Comparison of ENCODE assay signal across 18 cellular contexts in the genomic region with DNA sequence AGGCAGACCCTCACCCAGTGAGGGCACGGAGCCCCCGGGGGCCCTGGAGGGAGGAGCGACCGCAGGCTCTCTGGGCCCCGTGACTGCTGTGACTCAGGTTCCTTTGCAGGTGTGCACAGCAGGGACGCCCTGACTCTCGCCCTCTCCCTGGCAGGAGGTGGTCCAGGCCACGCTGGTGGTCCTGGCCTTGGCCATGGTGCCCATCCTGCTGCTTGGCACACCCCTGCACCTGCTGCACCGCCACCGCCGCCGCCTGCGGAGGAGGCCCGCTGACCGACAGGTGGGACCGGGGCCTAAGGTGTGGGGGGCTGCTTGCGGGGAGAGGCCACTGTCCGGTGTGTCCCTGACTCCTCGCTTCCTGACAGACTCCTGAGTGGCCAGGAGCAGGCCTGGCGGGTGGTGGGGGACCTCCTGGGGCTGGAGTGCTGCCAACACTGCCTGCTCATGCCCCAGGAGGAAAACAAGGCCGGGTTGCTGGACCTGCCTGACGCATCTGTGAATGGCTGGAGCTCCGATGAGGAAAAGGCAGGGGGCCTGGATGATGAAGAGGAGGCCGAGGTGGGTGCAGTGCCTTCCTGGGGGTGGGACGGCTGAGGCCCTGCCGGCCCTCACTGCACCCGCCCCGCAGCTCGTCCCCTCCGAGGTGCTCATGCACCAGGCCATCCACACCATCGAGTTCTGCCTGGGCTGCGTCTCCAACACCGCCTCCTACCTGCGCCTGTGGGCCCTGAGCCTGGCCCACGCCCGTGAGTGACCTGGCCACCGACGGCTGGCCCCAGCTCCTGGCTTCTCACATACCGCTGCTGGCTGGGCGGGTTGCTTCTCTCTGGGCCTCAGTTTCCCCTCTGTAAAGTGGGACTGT. TPM values are rescaled to one million over a fixed set of nuclear protein-coding genes. Genes with fewer than 3 reads are reported as not detected.
DNase-seq lines count a peak whose midpoint lies in the region; ATAC-seq, FAIRE-seq and TF ChIP-seq lines count a peak whose summit lies in the region.
"Had no signal": no experiment of that assay in that cellular context is flagged by ENCODE, and none has a peak within 500 bp of the region (broad histone marks: within the 10 kb centered on the region; RNA-seq: fewer than 3 reads in every experiment).

No MANE protein-coding gene starts in this region.

- no peak overlapping the region for H4K8ac ChIP-seq in H1 (ENCODE audit: extremely low read depth, insufficient read depth, low read length)

- no peak overlapping the region for H3K14ac ChIP-seq in H1 (ENCODE audit: insufficient read length)

- TF ChIP-seq EP300 in H1 (IDR thresholded peaks at IDR 0.05; ENCODE audit: borderline replicate concordance in 1 of 2, low read depth in 2 of 2, low read length in 2 of 2) = no peak

- H2BK20ac ChIP-seq in H1 (ENCODE audit: low read length) = no peak overlapping the region

- no peak for FAIRE-seq in H1 (lab: Jason Lieb, UNC)
- FAIRE-seq in GM12892 (lab: Jason Lieb, UNC) = no peak

- peaks cover 3% of the 10 kb centered on the region; the same call in 1 of the 2 replicates for H3K79me1 ChIP-seq in H1 (ENCODE audit: low read depth, low read length)

- no peaks in the 10 kb centered on the region for H3K23me2 ChIP-seq in H1 (ENCODE audit: low read depth, low read length)

- peak overlapping the region in 1 of 2 donors; percentile 71 for H3K27ac Mint-ChIP-seq in stimulated activated naive CD8-positive, alpha-beta T cell treated with anti-CD3 and anti-CD28 coated beads, Interleukin-15, amount 100 ng/mL, for 72 hours
- H3K27ac Mint-ChIP-seq: activated CD8-positive, alpha-beta T cell treated with anti-CD3 and anti-CD28 coated beads for 36 hours; activated T-helper 2 cell treated with anti-CD3 and anti-CD28 coated beads, Interferon-gamma antibody, Interleukin-2, Interleukin-4, amounts not matched to agents 10 μg/mL and 5 μg/mL and 100 μg/mL, durations not matched to agents 14 hours and 24 hours and 36 hours; naive thymus-derived CD8-positive, alpha-beta T cell had no signal

- H3K27me3 ChIP-seq in H1 (replicated peaks in 1 of 4; ENCODE audit: control insufficient read depth in 3 of 4, extremely low read depth in 1 of 4, insufficient read depth in 3 of 4, low read length in 3 of 4) = no peaks in the 10 kb centered on the region
- H3K27me3 ChIP-seq: upper lobe of right lung had no signal

- no peak overlapping the region for H3K4me2 ChIP-seq in H1 (ENCODE audit: insufficient read depth in 1 of 2, low read depth in 2 of 2, low read length in 2 of 2)

- H3K56ac ChIP-seq in H1 (replicated peaks; ENCODE audit: insufficient read length, low read depth, low read length) = no peak overlapping the region

- H3K4me1 ChIP-seq in H1 (replicated peaks in 1 of 4; ENCODE audit: control insufficient read depth in 3 of 4, insufficient read depth in 4 of 4, low read length in 3 of 4) = peaks cover 0 to 10% (median 6%) of the 10 kb centered on the region in 4 experiments; a peak in 5 of 7 replicates
- H3K4me1 ChIP-seq: prostate gland, upper lobe of right lung had no signal

- POLR2A ChIA-PET in H1 (lab: Charles Lee; ENCODE audit: partially characterized antibody) = interaction anchor here (1.2 to 10.8 kb wide), 2 partner anchors 14 to 57 kb away, joined by 3 to 183 read pairs; partner anchors contain the start of genes NDUFS8 and TCIRG1
- POLR2A ChIA-PET in GM10248 (lab: Yijun Ruan, JAX) = no interaction called here

- H3K36me3 ChIP-seq in H1 (ENCODE audit: control insufficient read depth in 2 of 4, insufficient read depth in 4 of 4, low read length in 3 of 4) = peaks cover 0 to 6% (median 2%) of the 10 kb centered on the region in 4 experiments; a peak in 3 of 8 replicates

- TF ChIP-seq POLR2A in H1 (IDR thresholded peaks at IDR 0.05; ENCODE audit: control extremely low read depth in 1 of 2, low read depth in 2 of 2, low read length in 2 of 2) = no peak
- no peak; the same call in 1 of the 2 replicates for TF ChIP-seq POLR2A in GM12892 (IDR thresholded peaks at IDR 0.05; ENCODE audit: low read depth, low read length)

- peak in 1 of 2 experiments; percentile 26; a peak in 2 of 4 replicates for TF ChIP-seq RAD21 in H1 (IDR thresholded peaks at IDR 0.05 in 1 of 2, conservative IDR thresholded peaks at IDR 0.05 in 1 of 2; ENCODE audit: low read depth in 2 of 2, low read length in 2 of 2)

- H4K5ac ChIP-seq in H1 (ENCODE audit: insufficient read length, low read depth, low read length) = no peak overlapping the region

- H3K79me2 ChIP-seq in H1 (ENCODE audit: control insufficient read depth in 1 of 2, insufficient read depth in 2 of 2, low read length in 2 of 2) = no peaks in the 10 kb centered on the region

- WGBS in H1 (ENCODE audit: extremely low coverage in 1 of 2, insufficient coverage in 1 of 2, insufficient read length in 1 of 2, insufficient replicate concordance in 2 of 2, low coverage in 1 of 2, low lambda C conversion rate in 2 of 2, missing lambda C conversion rate in 1 of 2), 2 experiments = 93% methylated on average over 40 of the region's 40 CpGs; no CpG with 5 or more reads in 1 of the 2 experiments

- TF ChIP-seq CTCF in H1 (IDR thresholded peaks at IDR 0.05; ENCODE audit: control extremely low read depth in 1 of 3, insufficient read depth in 1 of 3, low read depth in 1 of 3, low read length in 3 of 3) (peak in 2 of 3 experiments; percentile 16 to 38; a peak in 1 of 4 replicates), GM10248 (IDR thresholded peaks at IDR 0.05; ENCODE audit: control extremely low read depth, extremely low read depth, low read depth, missing control alignments) (no peak)

- no peaks in the 10 kb centered on the region for H3K4me1 Mint-ChIP-seq in stimulated activated naive CD8-positive, alpha-beta T cell treated with anti-CD3 and anti-CD28 coated beads, Interleukin-15, amount 100 ng/mL, for 72 hours
- H3K4me1 Mint-ChIP-seq: CD8-positive, alpha-beta memory T cell; central memory CD8-positive, alpha-beta T cell; naive thymus-derived CD8-positive, alpha-beta T cell had no signal

- no peak overlapping the region for H2BK5ac ChIP-seq in H1 (ENCODE audit: low read depth, low read length)

- peaks cover 1 to 10% of the 10 kb centered on the region in 2 experiments for H4K20me1 ChIP-seq in H1 (replicated peaks in 1 of 2; ENCODE audit: control insufficient read depth in 1 of 2, insufficient read depth in 2 of 2, low read length in 2 of 2)

- H3K18ac ChIP-seq in H1 (ENCODE audit: extremely low read depth, low read length) = no peak overlapping the region

- no peak overlapping the region for H4K91ac ChIP-seq in H1 (replicated peaks; ENCODE audit: insufficient read length, low read length)

- H3K4me3 Mint-ChIP-seq in stimulated activated naive CD8-positive, alpha-beta T cell treated with anti-CD3 and anti-CD28 coated beads, Interleukin-15, amount 100 ng/mL, for 72 hours = no peak overlapping the region
- H3K4me3 Mint-ChIP-seq: activated CD8-positive, alpha-beta T cell treated with anti-CD3 and anti-CD28 coated beads for 36 hours; CD8-positive, alpha-beta memory T cell; central memory CD8-positive, alpha-beta T cell; naive thymus-derived CD8-positive, alpha-beta T cell had no signal

- no peak overlapping the region for H2AFZ ChIP-seq in H1 (ENCODE audit: low read length)

- CTCF ChIA-PET in H1 (lab: Charles Lee; ENCODE audit: partially characterized antibody) (interaction anchor here (1.1 to 2.3 kb wide), 5 partner anchors 9 to 159 kb away, joined by 4 to 9 read pairs (median 5); no protein-coding TSS in a partner anchor), GM10248 (lab: Yijun Ruan, JAX) (interaction anchor here (3.0 kb wide), 1 partner anchor 8 kb away, joined by 13 read pairs; no protein-coding TSS in a partner anchor)

- no peak for DNase-seq in stimulated activated naive CD8-positive, alpha-beta T cell treated with anti-CD3 and anti-CD28 coated beads, Interleukin-15, amount 100 ng/mL, for 72 hours
- DNase-seq in stimulated activated naive CD8-positive, alpha-beta T cell treated with anti-CD3 and anti-CD28 coated beads, Interleukin-15, Interleukin-2, amounts not matched to agents 100 U/mL and 50 U/mL, for 24 hours = no peak
- no peak for DNase-seq in H1 (ENCODE audit: low read depth in 1 of 2, low spot score in 2 of 2)
- no peak for DNase-seq in GM12892 (ENCODE audit: insufficient read length)
- DNase-seq in GM10248 (ENCODE audit: extremely low spot score) = no peak
- no peak for DNase-seq in NCI-H2171 treated with DMSO at 0.1 percent for 48 hours (lab: John Stamatoyannopoulos, UW)
- DNase-seq: activated CD8-positive, alpha-beta T cell treated with anti-CD3 and anti-CD28 coated beads for 36 hours; CD8-positive, alpha-beta memory T cell; foreskin fibroblast; KG1; NCI-H1092; stimulated activated naive CD4-positive, alpha-beta T cell treated with Interleukin-2 at 50 U/mL for 16 hours had no signal

- H3K23ac ChIP-seq in H1 (ENCODE audit: insufficient read length) = no peak overlapping the region

- no peak overlapping the region for H3K9ac ChIP-seq in H1 (replicated peaks in 1 of 4; ENCODE audit: extremely low read depth in 1 of 4, low read depth in 3 of 4, low read length in 3 of 4)

- H3K9me3 Mint-ChIP-seq in stimulated activated naive CD8-positive, alpha-beta T cell treated with anti-CD3 and anti-CD28 coated beads, Interleukin-15, amount 100 ng/mL, for 72 hours = no peaks in the 10 kb centered on the region
- H3K9me3 Mint-ChIP-seq: activated CD8-positive, alpha-beta T cell treated with anti-CD3 and anti-CD28 coated beads for 36 hours; activated T-helper 2 cell treated with anti-CD3 and anti-CD28 coated beads, Interferon-gamma antibody, Interleukin-2, Interleukin-4, amounts not matched to agents 10 μg/mL and 5 μg/mL and 100 μg/mL, durations not matched to agents 14 hours and 24 hours and 36 hours; CD8-positive, alpha-beta memory T cell; central memory CD8-positive, alpha-beta T cell; naive thymus-derived CD8-positive, alpha-beta T cell had no signal

- no peak overlapping the region for H2AK5ac ChIP-seq in H1 (ENCODE audit: low read depth, low read length)

- H2BK120ac ChIP-seq in H1 (replicated peaks; ENCODE audit: low read depth, low read length) = no peak overlapping the region

- H3K4ac ChIP-seq in H1 (replicated peaks; ENCODE audit: insufficient read length, low read depth, low read length) = no peak overlapping the region

- ATAC-seq in stimulated activated naive CD8-positive, alpha-beta T cell treated with anti-CD3 and anti-CD28 coated beads, Interleukin-15, amount 100 ng/mL, for 72 hours = peak; percentile 4
- no peak for ATAC-seq in stimulated activated naive CD8-positive, alpha-beta T cell treated with anti-CD3 and anti-CD28 coated beads, Interleukin-15, Interleukin-2, amounts not matched to agents 100 U/mL and 50 U/mL, for 24 hours
- ATAC-seq: activated CD8-positive, alpha-beta T cell treated with anti-CD3 and anti-CD28 coated beads for 36 hours; naive thymus-derived CD8-positive, alpha-beta T cell; upper lobe of right lung had no signal

- no peaks in the 10 kb centered on the region for H3K9me3 ChIP-seq in H1 (ENCODE audit: insufficient read depth in 2 of 2, low read depth in 1 of 2, low read length in 1 of 2)
- H3K9me3 ChIP-seq: prostate gland, upper lobe of right lung had no signal

- H3K27ac ChIP-seq in H1 (ENCODE audit: low read depth, low read length) = no peak overlapping the region
- H3K27ac ChIP-seq: prostate gland, upper lobe of right lung had no signal

- H2BK12ac ChIP-seq in H1 (ENCODE audit: low read depth, low read length) = no peak overlapping the region

- H3K27me3 Mint-ChIP-seq in stimulated activated naive CD8-positive, alpha-beta T cell treated with anti-CD3 and anti-CD28 coated beads, Interleukin-15, amount 100 ng/mL, for 72 hours = no peaks in the 10 kb centered on the region
- H3K27me3 Mint-ChIP-seq: activated CD8-positive, alpha-beta T cell treated with anti-CD3 and anti-CD28 coated beads for 36 hours; CD8-positive, alpha-beta memory T cell; central memory CD8-positive, alpha-beta T cell; naive thymus-derived CD8-positive, alpha-beta T cell had no signal

- no peak overlapping the region for H2BK15ac ChIP-seq in H1 (ENCODE audit: low read length)

- H3K4me3 ChIP-seq in H1 (ENCODE audit: extremely low read depth in 1 of 4, insufficient read depth in 2 of 4, low read depth in 3 of 4, low read length in 4 of 4) = no peak overlapping the region
- H3K4me3 ChIP-seq: lung, prostate gland, upper lobe of right lung had no signal

RNA-seq across cellular contexts. Expression of gene TCIRG1, which starts 10.9 kb away (rescaled TPM):
- 25.3 and 25.7 TPM in 2 replicates for total RNA-seq in H1 (2021; fragmentation: NEBNext Ultra II Directional; extraction: Animal tissue kit (Norgen Biotek cat#: 25700))
- 39.6 and 50.2 TPM in 2 replicates for polyA plus RNA-seq in H1 (2011; rRNA removed)
- 35.8 TPM for polyA plus RNA-seq in H1 (2011; cell fraction: cytosol; rRNA removed)
- 287 TPM for polyA plus RNA-seq in H1 (2011; cell fraction: nucleus; rRNA removed)
- polyA plus RNA-seq in H1 (2012, experiment 1 of 2) = 12.7 to 29.5 TPM (median 24.4 TPM) in 4 replicates
- 16.1 TPM for polyA plus RNA-seq in H1 (2012, experiment 2 of 2)
- polyA plus RNA-seq in H1 (2013, experiment 1 of 2) = 25.3 TPM
- 21.2 TPM for polyA plus RNA-seq in H1 (2013, experiment 2 of 2)
- polyA minus RNA-seq in H1 (2011; rRNA and poly(A)+ RNA removed) = 10.0 and 11.3 TPM in 2 replicates
- 15.0 TPM for polyA minus RNA-seq in H1 (2011; cell fraction: cytosol; rRNA and poly(A)+ RNA removed)
- 43.9 TPM for polyA minus RNA-seq in H1 (2011; cell fraction: nucleus; rRNA and poly(A)+ RNA removed)
- polyA plus RNA-seq in GM12892 (2012; ENCODE audit: missing spikeins) = 32.9 TPM

RNA-seq across cellular contexts. Expression of gene NDUFS8, which starts 19.3 kb away (rescaled TPM):
- total RNA-seq in H1 (2021; fragmentation: NEBNext Ultra II Directional; extraction: Animal tissue kit (Norgen Biotek cat#: 25700)) = 182 and 199 TPM in 2 replicates
- polyA plus RNA-seq in H1 (2011; rRNA removed) = 291 and 406 TPM in 2 replicates
- 222 TPM for polyA plus RNA-seq in H1 (2011; cell fraction: cytosol; rRNA removed)
- 253 TPM for polyA plus RNA-seq in H1 (2011; cell fraction: nucleus; rRNA removed)
- 92.1 to 255 TPM (median 248 TPM) in 4 replicates for polyA plus RNA-seq in H1 (2012, experiment 1 of 2)
- polyA plus RNA-seq in H1 (2012, experiment 2 of 2) = 348 TPM
- polyA plus RNA-seq in H1 (2013, experiment 1 of 2) = 130 TPM
- 128 TPM for polyA plus RNA-seq in H1 (2013, experiment 2 of 2)
- polyA minus RNA-seq in H1 (2011; rRNA and poly(A)+ RNA removed) = 69.8 and 77.8 TPM in 2 replicates
- polyA minus RNA-seq in H1 (2011; cell fraction: cytosol; rRNA and poly(A)+ RNA removed) = 133 TPM
- 92.8 TPM for polyA minus RNA-seq in H1 (2011; cell fraction: nucleus; rRNA and poly(A)+ RNA removed)
- 67.3 TPM for polyA plus RNA-seq in GM12892 (2012; ENCODE audit: missing spikeins)

RNA-seq across cellular contexts. Expression of gene ALDH3B1, which starts 39.6 kb away (rescaled TPM):
- total RNA-seq in H1 (2021; fragmentation: NEBNext Ultra II Directional; extraction: Animal tissue kit (Norgen Biotek cat#: 25700)) = 0.27 and 0.32 TPM in 2 replicates
- polyA plus RNA-seq in H1 (2011; rRNA removed) = 0.47 TPM in 2 replicates
- 0.50 TPM for polyA plus RNA-seq in H1 (2011; cell fraction: cytosol; rRNA removed)
- polyA plus RNA-seq in H1 (2011; cell fraction: nucleus; rRNA removed) = 0.53 TPM
- 0.62 to 1.1 TPM (median 0.75 TPM) in 4 replicates for polyA plus RNA-seq in H1 (2012, experiment 1 of 2)
- polyA plus RNA-seq in H1 (2012, experiment 2 of 2) = 0.26 TPM
- polyA plus RNA-seq in H1 (2013, experiment 1 of 2) = 0.18 TPM
- 0.26 TPM for polyA plus RNA-seq in H1 (2013, experiment 2 of 2)
- polyA minus RNA-seq in H1 (2011; rRNA and poly(A)+ RNA removed) = 0.16 and 0.34 TPM in 2 replicates
- polyA minus RNA-seq in H1 (2011; cell fraction: cytosol; rRNA and poly(A)+ RNA removed) = 0.88 TPM
- 0.50 TPM for polyA minus RNA-seq in H1 (2011; cell fraction: nucleus; rRNA and poly(A)+ RNA removed)
- 0.13 TPM for polyA plus RNA-seq in GM12892 (2012; ENCODE audit: missing spikeins)
- total RNA-seq: activated T-helper 2 cell treated with anti-CD3 and anti-CD28 coated beads, Interferon-gamma antibody, Interleukin-2, Interleukin-4, amounts not matched to agents 10 μg/mL and 5 μg/mL and 100 μg/mL, durations not matched to agents 14 hours and 24 hours and 36 hours had no signal

RNA-seq across cellular contexts. Expression of gene UNC93B1, which starts 45.8 kb away (rescaled TPM):
- 18.9 and 19.2 TPM in 2 replicates for total RNA-seq in H1 (2021; fragmentation: NEBNext Ultra II Directional; extraction: Animal tissue kit (Norgen Biotek cat#: 25700))
- polyA plus RNA-seq in H1 (2011; rRNA removed) = 34.3 and 40.8 TPM in 2 replicates
- 24.6 TPM for polyA plus RNA-seq in H1 (2011; cell fraction: cytosol; rRNA removed)
- 53.5 TPM for polyA plus RNA-seq in H1 (2011; cell fraction: nucleus; rRNA removed)
- polyA plus RNA-seq in H1 (2012, experiment 1 of 2) = 8.7 to 20.4 TPM (median 17.7 TPM) in 4 replicates
- polyA plus RNA-seq in H1 (2012, experiment 2 of 2) = 16.4 TPM
- polyA plus RNA-seq in H1 (2013, experiment 1 of 2) = 22.0 TPM
- polyA plus RNA-seq in H1 (2013, experiment 2 of 2) = 22.4 TPM
- 20.6 and 26.5 TPM in 2 replicates for polyA minus RNA-seq in H1 (2011; rRNA and poly(A)+ RNA removed)
- polyA minus RNA-seq in H1 (2011; cell fraction: cytosol; rRNA and poly(A)+ RNA removed) = 14.0 TPM
- 24.7 TPM for polyA minus RNA-seq in H1 (2011; cell fraction: nucleus; rRNA and poly(A)+ RNA removed)
- polyA plus RNA-seq in GM12892 (2012; ENCODE audit: missing spikeins) = 19.5 TPM
